Comparison of ENCODE assay signal across 9 cellular contexts in the genomic region with DNA sequence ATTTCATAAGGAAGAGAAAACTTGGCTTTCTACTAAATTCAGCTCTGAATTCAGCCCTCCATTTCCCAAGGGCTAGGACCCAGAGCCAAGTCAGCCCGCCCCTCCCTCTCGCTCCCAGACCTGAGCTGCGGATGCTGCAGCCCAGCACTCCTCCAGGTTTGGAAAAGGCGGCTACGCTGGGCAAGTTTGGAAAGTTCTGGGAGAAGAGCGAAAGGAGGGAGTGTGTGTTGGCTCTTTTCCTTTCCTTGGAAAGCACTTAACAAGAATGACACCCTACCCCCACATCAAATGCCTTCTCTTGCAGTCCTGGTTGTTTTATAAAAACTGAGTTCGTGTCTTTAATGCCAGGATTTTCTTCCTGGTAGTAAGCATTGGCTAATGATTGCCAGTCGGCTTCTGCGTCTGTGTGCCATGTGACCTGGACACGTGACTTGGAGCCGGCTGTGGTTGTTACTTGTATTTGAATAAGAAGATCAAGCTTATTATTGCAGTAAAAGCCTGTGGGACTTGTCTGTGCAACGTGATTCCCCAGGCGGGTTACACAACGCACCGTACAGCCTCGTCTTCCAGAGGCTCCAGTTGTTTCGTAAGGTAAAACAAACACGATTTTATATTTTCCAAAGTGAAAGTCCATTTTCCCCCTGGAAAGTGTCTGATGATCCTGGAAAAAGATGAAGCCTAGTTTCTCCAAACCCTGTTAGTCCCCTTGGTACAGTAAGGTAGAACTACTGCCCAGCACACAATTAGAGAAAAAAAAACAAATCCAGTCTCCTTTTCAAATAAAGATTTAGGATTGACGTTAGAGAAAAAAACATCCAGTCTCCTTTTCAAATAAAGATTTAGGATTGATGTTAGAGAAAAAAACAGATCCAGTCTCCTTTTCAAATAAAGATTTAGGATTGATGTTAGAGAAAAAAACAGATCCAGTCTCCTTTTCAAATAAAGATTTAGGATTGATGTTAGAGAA. TPM values are rescaled to one million over a fixed set of nuclear protein-coding genes. Genes with fewer than 3 reads are reported as not detected.
DNase-seq lines count a peak whose midpoint lies in the region; ATAC-seq, FAIRE-seq and TF ChIP-seq lines count a peak whose summit lies in the region.
"Had no signal": no experiment of that assay in that cellular context is flagged by ENCODE, and none has a peak within 500 bp of the region (broad histone marks: within the 10 kb centered on the region; RNA-seq: fewer than 3 reads in every experiment).

No MANE protein-coding gene starts in this region.

- H3K27me3 Mint-ChIP-seq in activated CD4-positive, alpha-beta memory T cell treated with anti-CD3 and anti-CD28 coated beads, Interleukin-2, amount 10 ng/mL, durations not matched to agents 7 days and 5 days: no peaks in the 10 kb centered on the region

- H2AFZ ChIP-seq in H1 (ENCODE audit: low read length): peak overlapping the region; percentile 95

- no peak overlapping the region for H4K5ac ChIP-seq in H1 (ENCODE audit: insufficient read length, low read depth, low read length)

- no peaks in the 10 kb centered on the region for H3K79me1 ChIP-seq in H1 (ENCODE audit: low read depth, low read length)

- peak overlapping the region; percentile 25 to 54 (median 44); a peak in 6 of 8 replicates for H3K4me3 ChIP-seq in H1 (ENCODE audit: extremely low read depth in 1 of 4, insufficient read depth in 2 of 4, low read depth in 3 of 4, low read length in 4 of 4)

- H3K36me3 ChIP-seq in H1 (ENCODE audit: control insufficient read depth in 2 of 4, insufficient read depth in 4 of 4, low read length in 3 of 4): no peaks in the 10 kb centered on the region

- 23% methylated on average over 19 of the region's 19 CpGs; no CpG with 5 or more reads in 1 of the 2 experiments for WGBS in H1 (ENCODE audit: extremely low coverage in 1 of 2, insufficient coverage in 1 of 2, insufficient read length in 1 of 2, insufficient replicate concordance in 2 of 2, low coverage in 1 of 2, low lambda C conversion rate in 2 of 2, missing lambda C conversion rate in 1 of 2), 2 experiments

- no peaks in the 10 kb centered on the region for H3K36me3 Mint-ChIP-seq in activated CD4-positive, alpha-beta memory T cell treated with anti-CD3 and anti-CD28 coated beads, Interleukin-2, amount 10 ng/mL, durations not matched to agents 7 days and 5 days (ENCODE audit: low read depth)

- no peak overlapping the region for H3K4ac ChIP-seq in H1 (replicated peaks; ENCODE audit: insufficient read length, low read depth, low read length)

- peak overlapping the region in 3 of 4 experiments; percentile 2 to 67 (median 8); a peak in 3 of 7 replicates for H3K9ac ChIP-seq in H1 (replicated peaks in 1 of 4; ENCODE audit: extremely low read depth in 1 of 4, low read depth in 3 of 4, low read length in 3 of 4)

- ATAC-seq in HG03457 (IDR thresholded peaks at IDR 0.05; ENCODE audit: unreplicated experiment): peak; percentile 54

- CTCF ChIA-PET in activated CD4-positive, alpha-beta memory T cell treated with anti-CD3 and anti-CD28 coated beads, Interleukin-2, amount 10 ng/mL, durations not matched to agents 7 days and 5 days (lab: Charles Lee): interaction anchor here (0.7 to 3.7 kb wide), 10 partner anchors 10 to 281 kb away, joined by 3 to 28 read pairs (median 6); a partner anchor contains a TSS
- CTCF ChIA-PET in H1 (lab: Charles Lee; ENCODE audit: partially characterized antibody): interaction anchor here (0.8 to 1.2 kb wide), 2 partner anchors 283 to 322 kb away, joined by 3 read pairs; no protein-coding TSS in a partner anchor

- H3K23ac ChIP-seq in H1 (ENCODE audit: insufficient read length): no peak overlapping the region

- H4K20me1 ChIP-seq in H1 (replicated peaks in 1 of 2; ENCODE audit: control insufficient read depth in 1 of 2, insufficient read depth in 2 of 2, low read length in 2 of 2): no peaks in the 10 kb centered on the region

- H2BK12ac ChIP-seq in H1 (ENCODE audit: low read depth, low read length): peak overlapping the region; percentile 60

- no peak overlapping the region for H2AK5ac ChIP-seq in H1 (ENCODE audit: low read depth, low read length)

- POLR2A ChIA-PET in activated CD4-positive, alpha-beta memory T cell treated with anti-CD3 and anti-CD28 coated beads, Interleukin-2, amount 10 ng/mL, durations not matched to agents 7 days and 5 days (lab: Charles Lee): interaction anchor here (0.6 to 9.7 kb wide), 27 partner anchors 10 to 545 kb away, joined by 3 to 265 read pairs (median 4); a partner anchor contains a TSS
- POLR2A ChIA-PET in H1 (lab: Charles Lee; ENCODE audit: partially characterized antibody): interaction anchor here (0.6 to 2.0 kb wide), 9 partner anchors 9 to 95 kb away, joined by 3 to 8 read pairs (median 3); a partner anchor contains a TSS

- H2BK5ac ChIP-seq in H1 (ENCODE audit: low read depth, low read length): peak overlapping the region; percentile 11; the same call in 1 of the 2 replicates

- no peak for TF ChIP-seq CTCF in H1 (IDR thresholded peaks at IDR 0.05; ENCODE audit: control extremely low read depth in 1 of 3, insufficient read depth in 1 of 3, low read depth in 1 of 3, low read length in 3 of 3)

- TF ChIP-seq POLR2A in GM19099 (IDR thresholded peaks at IDR 0.05; ENCODE audit: extremely low read depth, insufficient read length, low read depth) (peak; percentile 73), H1 (IDR thresholded peaks at IDR 0.05; ENCODE audit: control extremely low read depth in 1 of 2, low read depth in 2 of 2, low read length in 2 of 2) (0 out of 3 replicates have a peak, but pooled peaks of 1 of the 2 experiments have one; percentile 35)

- H3K9me3 Mint-ChIP-seq in activated CD4-positive, alpha-beta memory T cell treated with anti-CD3 and anti-CD28 coated beads, Interleukin-2, amount 10 ng/mL, durations not matched to agents 7 days and 5 days: no peaks in the 10 kb centered on the region

- no peak overlapping the region for H3K14ac ChIP-seq in H1 (ENCODE audit: insufficient read length)

- H3K79me2 ChIP-seq in H1 (ENCODE audit: control insufficient read depth in 1 of 2, insufficient read depth in 2 of 2, low read length in 2 of 2): no peaks in the 10 kb centered on the region

- no peak for FAIRE-seq in H1 (lab: Jason Lieb, UNC)

- DNase-seq in Ammon's horn (ENCODE audit: low spot score): peak; percentile 93
- peak; percentile 50 for DNase-seq in NCI-H774 (lab: John Stamatoyannopoulos, UW)
- peak; percentile 84 for DNase-seq in activated CD4-positive, alpha-beta memory T cell treated with anti-CD3 and anti-CD28 coated beads, Interleukin-2, amount 10 ng/mL, durations not matched to agents 7 days and 5 days
- DNase-seq in H1 (ENCODE audit: low read depth in 1 of 2, low spot score in 2 of 2): peak in 1 of 2 experiments; percentile 69
- DNase-seq in medulla oblongata (ENCODE audit: extremely low spot score): peak; percentile 95
- peak; percentile 45 for DNase-seq in stimulated activated CD8-positive, alpha-beta memory T cell treated with anti-CD3 and anti-CD28 coated beads, Interleukin-12 subunit alpha, Interleukin-12 subunit beta, amount 100 ng/mL, for 1 hour (ENCODE audit: low read depth)

- peak overlapping the region; percentile 66; the same call in 1 of the 2 replicates for H2BK20ac ChIP-seq in H1 (ENCODE audit: low read length)

- H2BK120ac ChIP-seq in H1 (replicated peaks; ENCODE audit: low read depth, low read length): no peak overlapping the region

- H3K4me1 Mint-ChIP-seq in activated CD4-positive, alpha-beta memory T cell treated with anti-CD3 and anti-CD28 coated beads, Interleukin-2, amount 10 ng/mL, durations not matched to agents 7 days and 5 days: peaks cover 26% of the 10 kb centered on the region

- H4K91ac ChIP-seq in H1 (replicated peaks; ENCODE audit: insufficient read length, low read length): no peak overlapping the region

- no peak for TF ChIP-seq EP300 in H1 (IDR thresholded peaks at IDR 0.05; ENCODE audit: borderline replicate concordance in 1 of 2, low read depth in 2 of 2, low read length in 2 of 2)

- H3K4me3 Mint-ChIP-seq in activated CD4-positive, alpha-beta memory T cell treated with anti-CD3 and anti-CD28 coated beads, Interleukin-2, amount 10 ng/mL, durations not matched to agents 7 days and 5 days: peak overlapping the region; percentile 83

- peak overlapping the region; percentile 89; the same call in 1 of the 2 replicates for H4K8ac ChIP-seq in H1 (ENCODE audit: extremely low read depth, insufficient read depth, low read length)

- peak overlapping the region; percentile 65 to 71 for H3K4me2 ChIP-seq in H1 (ENCODE audit: insufficient read depth in 1 of 2, low read depth in 2 of 2, low read length in 2 of 2)

- no peaks in the 10 kb centered on the region for H3K9me3 ChIP-seq in H1 (ENCODE audit: insufficient read depth in 2 of 2, low read depth in 1 of 2, low read length in 1 of 2)

- peak overlapping the region; percentile 89 for H2BK15ac ChIP-seq in H1 (ENCODE audit: low read length)

- no peak; a peak in 1 of 4 replicates for TF ChIP-seq RAD21 in H1 (IDR thresholded peaks at IDR 0.05 in 1 of 2, conservative IDR thresholded peaks at IDR 0.05 in 1 of 2; ENCODE audit: low read depth in 2 of 2, low read length in 2 of 2)

- H3K4me1 ChIP-seq in H1 (replicated peaks in 1 of 4; ENCODE audit: control insufficient read depth in 3 of 4, insufficient read depth in 4 of 4, low read length in 3 of 4): peaks cover 0 to 4% (median 2%) of the 10 kb centered on the region in 4 experiments; a peak in 3 of 7 replicates

- no peak overlapping the region for H3K56ac ChIP-seq in H1 (replicated peaks; ENCODE audit: insufficient read length, low read depth, low read length)

- H3K18ac ChIP-seq in H1 (ENCODE audit: extremely low read depth, low read length): peak overlapping the region; percentile 88

- peaks cover 4% of the 10 kb centered on the region for H3K23me2 ChIP-seq in H1 (ENCODE audit: low read depth, low read length)

- peak overlapping the region; percentile 98 for H3K27ac Mint-ChIP-seq in activated CD4-positive, alpha-beta memory T cell treated with anti-CD3 and anti-CD28 coated beads, Interleukin-2, amount 10 ng/mL, durations not matched to agents 7 days and 5 days

- H3K27me3 ChIP-seq in H1 (replicated peaks in 1 of 4; ENCODE audit: control insufficient read depth in 3 of 4, extremely low read depth in 1 of 4, insufficient read depth in 3 of 4, low read length in 3 of 4): no peaks in the 10 kb centered on the region

- H3K27ac ChIP-seq in H1 (ENCODE audit: low read depth, low read length): peak overlapping the region; percentile 29; the same call in 1 of the 2 replicates

TF ChIP-seq in H1, 55 proteins besides CTCF, POLR2A, EP300 and RAD21 (continues in another document):
- no peak for TF ChIP-seq CBX8 (IDR thresholded peaks at IDR 0.05; ENCODE audit: borderline replicate concordance, low read depth, low read length)

RNA-seq across cellular contexts. Expression of a gene that starts 26.8 kb away (rescaled TPM):
- total RNA-seq in activated CD4-positive, alpha-beta memory T cell treated with anti-CD3 and anti-CD28 coated beads, Interleukin-2, amount 10 ng/mL, durations not matched to agents 7 days and 5 days: under 1 TPM in 1 of 2 experiments, not detected in 1; 0.20 TPM
- 0.21 TPM in 1 of 2 replicates, not detected in the other for total RNA-seq in H1 (2021; fragmentation: NEBNext Ultra II Directional; extraction: Animal tissue kit (Norgen Biotek cat#: 25700))
- not detected in 2 replicates for polyA plus RNA-seq in H1 (2011; rRNA removed)
- 0.10 TPM for polyA plus RNA-seq in H1 (2011; cell fraction: cytosol; rRNA removed)
- polyA plus RNA-seq in H1 (2011; cell fraction: nucleus; rRNA removed): 0.07 TPM
- 0.52 to 0.81 TPM in 2 of 4 replicates, not detected in the others for polyA plus RNA-seq in H1 (2012, experiment 1 of 2)
- polyA plus RNA-seq in H1 (2012, experiment 2 of 2): not detected
- 0.28 TPM for polyA plus RNA-seq in H1 (2013, experiment 1 of 2)
- 0.15 TPM for polyA plus RNA-seq in H1 (2013, experiment 2 of 2)
- polyA minus RNA-seq in H1 (2011; rRNA and poly(A)+ RNA removed): not detected in 2 replicates
- polyA minus RNA-seq in H1 (2011; cell fraction: cytosol; rRNA and poly(A)+ RNA removed): not detected
- polyA minus RNA-seq in H1 (2011; cell fraction: nucleus; rRNA and poly(A)+ RNA removed): not detected
- total RNA-seq: T-helper 1 cell treated with Interleukin-12 subunit alpha and Interleukin-12 subunit beta and Interleukin-4 antibody, amounts not matched to agents 30 ng/mL and 1 ng/mL, for 36 hours had no signal
